ENCODE assay signal across 27 cellular contexts in the genomic region with DNA sequence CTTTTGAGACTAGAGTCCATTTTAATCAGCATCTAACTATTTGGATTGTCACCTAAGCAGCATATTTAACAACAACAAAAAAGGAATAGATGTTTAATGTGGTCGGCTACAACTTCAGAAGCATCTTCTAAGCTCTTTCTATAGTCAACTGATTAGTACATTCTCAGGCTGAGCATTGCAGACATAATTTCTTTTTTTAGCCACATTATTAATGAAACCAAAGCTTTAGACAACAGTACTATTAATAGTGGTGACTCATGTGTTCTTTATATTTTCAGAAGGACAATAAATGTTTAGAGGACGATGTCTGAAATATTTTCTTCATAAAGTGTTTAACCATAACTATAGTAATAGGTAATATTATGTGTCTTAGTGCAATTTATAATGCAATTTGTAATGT. TPM values are rescaled to one million over a fixed set of nuclear protein-coding genes. Genes with fewer than 3 reads are reported as not detected.
"Had no signal": no experiment of that assay in that cellular context is flagged by ENCODE, and none has a peak within 500 bp of the region (broad histone marks: within the 10 kb centered on the region; RNA-seq: fewer than 3 reads in every experiment).

No MANE protein-coding gene starts in this region.

- H3K27ac Mint-ChIP-seq: activated B cell treated with CpG ODN at 0.5 μM for 24 hours; activated CD8-positive, alpha-beta T cell treated with anti-CD3 and anti-CD28 coated beads, Interleukin-2, amount 10 ng/mL, durations not matched to agents 7 days and 5 days; activated naive CD8-positive, alpha-beta T cell; activated T-cell treated with anti-CD3 and anti-CD28 coated beads, Interleukin-2, amount 50 U/mL, for 72 hours; effector memory CD8-positive, alpha-beta T cell; immature natural killer cell; naive thymus-derived CD4-positive, alpha-beta T cell; progenitor cell of endocrine pancreas; T-cell; T-helper 2 cell treated with Interferon-gamma antibody and Interleukin-4, amounts not matched to agents 5 μg/mL and 100 μg/mL, for 36 hours had no signal

- H3K27me3 ChIP-seq: body of pancreas, cardiac muscle cell, gastroesophageal sphincter, ovary, testis, upper lobe of left lung, vagina had no signal

- H3K4me3 ChIP-seq: body of pancreas, cardiac muscle cell, gastroesophageal sphincter, lung, ovary, testis, upper lobe of left lung, vagina had no signal

- H3K9me3 ChIP-seq: body of pancreas, gastroesophageal sphincter, ovary, testis, upper lobe of left lung, vagina had no signal

- H3K27me3 Mint-ChIP-seq: activated B cell treated with CpG ODN at 0.5 μM for 24 hours, progenitor cell of endocrine pancreas had no signal

- DNase-seq: activated B cell treated with CpG ODN at 0.5 μM for 24 hours; activated CD8-positive, alpha-beta T cell treated with anti-CD3 and anti-CD28 coated beads, Interleukin-2, amount 10 ng/mL, durations not matched to agents 7 days and 5 days; activated naive CD4-positive, alpha-beta T cell; activated T-cell treated with anti-CD3 and anti-CD28 coated beads for 4 hours; activated T-cell treated with anti-CD3 and anti-CD28 coated beads, Interleukin-2, amount 50 U/mL, for 72 hours; anterior cingulate cortex; body of pancreas; cortex of kidney; effector memory CD8-positive, alpha-beta T cell; erythroblast; hypothalamus; immature natural killer cell; naive thymus-derived CD4-positive, alpha-beta T cell; ovary; stimulated activated CD4-positive, alpha-beta T cell treated with anti-CD3 and anti-CD28 coated beads, Interleukin-12 subunit alpha, Interleukin-12 subunit beta, amount 100 ng/mL, for 4 hours; stimulated activated CD4-positive, alpha-beta T cell treated with anti-CD3 and anti-CD28 coated beads, Interleukin-4, amount 100 ng/mL, for 1 hour; stimulated activated naive CD8-positive, alpha-beta T cell treated with anti-CD3 and anti-CD28 coated beads, Interleukin-15, Interleukin-2, amounts not matched to agents 100 U/mL and 50 U/mL, for 24 hours; T-cell; testis; upper lobe of left lung had no signal

- H3K4me1 Mint-ChIP-seq: activated B cell treated with CpG ODN at 0.5 μM for 24 hours, immature natural killer cell, T-cell had no signal

- ATAC-seq: activated CD8-positive, alpha-beta T cell treated with anti-CD3 and anti-CD28 coated beads, Interleukin-2, amount 10 ng/mL, durations not matched to agents 7 days and 5 days; activated T-cell treated with anti-CD3 and anti-CD28 coated beads, Interleukin-2, amount 50 U/mL, for 72 hours; body of pancreas; effector memory CD8-positive, alpha-beta T cell; gastroesophageal sphincter; naive thymus-derived CD4-positive, alpha-beta T cell; stimulated activated naive CD8-positive, alpha-beta T cell treated with anti-CD3 and anti-CD28 coated beads, Interleukin-15, Interleukin-2, amounts not matched to agents 100 U/mL and 50 U/mL, for 24 hours; T-cell had no signal

- H3K4me3 Mint-ChIP-seq: activated B cell treated with CpG ODN at 0.5 μM for 24 hours; activated CD8-positive, alpha-beta T cell treated with anti-CD3 and anti-CD28 coated beads, Interleukin-2, amount 10 ng/mL, durations not matched to agents 7 days and 5 days; activated naive CD8-positive, alpha-beta T cell; activated T-cell treated with anti-CD3 and anti-CD28 coated beads, Interleukin-2, amount 50 U/mL, for 72 hours; effector memory CD8-positive, alpha-beta T cell; immature natural killer cell; naive thymus-derived CD4-positive, alpha-beta T cell; T-cell; T-helper 2 cell treated with Interferon-gamma antibody and Interleukin-4, amounts not matched to agents 5 μg/mL and 100 μg/mL, for 36 hours had no signal

- H3K36me3 ChIP-seq: cardiac muscle cell, gastroesophageal sphincter, ovary, upper lobe of left lung, vagina had no signal

- H3K27ac ChIP-seq: body of pancreas, cardiac muscle cell, gastroesophageal sphincter, ovary, testis, upper lobe of left lung, vagina had no signal

- H3K9me3 Mint-ChIP-seq: activated B cell treated with CpG ODN at 0.5 μM for 24 hours; activated T-cell treated with anti-CD3 and anti-CD28 coated beads, Interleukin-2, amount 50 U/mL, for 72 hours; effector memory CD8-positive, alpha-beta T cell; immature natural killer cell; naive thymus-derived CD4-positive, alpha-beta T cell; T-cell; T-helper 2 cell treated with Interferon-gamma antibody and Interleukin-4, amounts not matched to agents 5 μg/mL and 100 μg/mL, for 36 hours had no signal

- H3K36me3 Mint-ChIP-seq: activated naive CD8-positive, alpha-beta T cell; immature natural killer cell; naive thymus-derived CD4-positive, alpha-beta T cell; T-cell had no signal

RNA-seq across cellular contexts. Expression of gene TPD52L1, which starts 52.4 kb away (rescaled TPM):
- total RNA-seq: activated B cell treated with CpG ODN at 0.5 μM for 24 hours; activated CD8-positive, alpha-beta T cell treated with anti-CD3 and anti-CD28 coated beads, Interleukin-2, amount 10 ng/mL, durations not matched to agents 7 days and 5 days had no signal
